In genomic region chr18:48445540-48445939, GRCh38 we compare ENCODE assay signal across 7 cellular contexts. TPM values are rescaled to one million over a fixed set of nuclear protein-coding genes. Genes with fewer than 3 reads are reported as not detected.
DNase-seq lines count a peak whose midpoint lies in the region; ATAC-seq, FAIRE-seq and TF ChIP-seq lines count a peak whose summit lies in the region.

No MANE protein-coding gene starts in this region.

- H3K56ac ChIP-seq in mesendoderm (ENCODE audit: low read length), result no peak overlapping the region

- peaks cover 51% of the 10 kb centered on the region for H3K27me3 Mint-ChIP-seq in activated CD4-positive, alpha-beta T cell treated with anti-CD3 and anti-CD28 coated beads, Interleukin-2, amount 10 ng/mL, durations not matched to agents 24 days and 14 days

- H3K79me2 ChIP-seq in mesendoderm (ENCODE audit: control insufficient read depth, insufficient read depth, low read length), result no peaks in the 10 kb centered on the region

- no peak overlapping the region for H3K27ac ChIP-seq in dorsolateral prefrontal cortex
- H3K27ac ChIP-seq in mesendoderm (ENCODE audit: low read depth, low read length), result no peak overlapping the region

- H3K4me1 Mint-ChIP-seq in activated CD4-positive, alpha-beta T cell treated with anti-CD3 and anti-CD28 coated beads, Interleukin-2, amount 10 ng/mL, durations not matched to agents 24 days and 14 days, result peaks cover 4% of the 10 kb centered on the region

- no peak overlapping the region for H4K5ac ChIP-seq in mesendoderm (ENCODE audit: low read length)

- H3K9me3 Mint-ChIP-seq in activated CD4-positive, alpha-beta T cell treated with anti-CD3 and anti-CD28 coated beads, Interleukin-2, amount 10 ng/mL, durations not matched to agents 24 days and 14 days, result no peaks in the 10 kb centered on the region

- H3K9ac ChIP-seq in mesendoderm (ENCODE audit: low read length), result no peak overlapping the region

- peak; percentile 43 to 92 (median 82) for TF ChIP-seq CTCF in dorsolateral prefrontal cortex (IDR thresholded peaks at IDR 0.05 in 54 of 56, conservative IDR thresholded peaks at IDR 0.05 in 2 of 56; ENCODE audit: low read depth in 1 of 56, partially characterized antibody in 56 of 56)

- no peak overlapping the region for H4K8ac ChIP-seq in mesendoderm (ENCODE audit: low read depth, low read length)

- no peak overlapping the region for H2BK5ac ChIP-seq in mesendoderm (ENCODE audit: low read length)

- peak; percentile 94 for FAIRE-seq in GM12892 (lab: Jason Lieb, UNC)

- intact Hi-C loops in activated CD4-positive, alpha-beta T cell treated with anti-CD3 and anti-CD28 coated beads, Interleukin-2, amount 10 ng/mL, durations not matched to agents 24 days and 14 days (cut with micrococcal nuclease), result loop anchor here (1.0 to 5.0 kb wide), 2 partner anchors 20 to 218 kb away; no protein-coding TSS in a partner anchor
- intact Hi-C loops in dorsolateral prefrontal cortex (cut with DNase I), result loop anchor here (5.0 to 10.0 kb wide), 3 partner anchors 148 to 671 kb away; no protein-coding TSS in a partner anchor

- TF ChIP-seq POLR2A in GM12892 (IDR thresholded peaks at IDR 0.05; ENCODE audit: low read depth, low read length), result no peak

- H3K27ac Mint-ChIP-seq in activated CD4-positive, alpha-beta T cell treated with anti-CD3 and anti-CD28 coated beads, Interleukin-2, amount 10 ng/mL, durations not matched to agents 24 days and 14 days, result no peak overlapping the region

- no peaks in the 10 kb centered on the region for H3K79me1 ChIP-seq in mesendoderm (ENCODE audit: low read length)

- H3K4me3 ChIP-seq in dorsolateral prefrontal cortex (no peak overlapping the region), mesendoderm (ENCODE audit: low read length) (no peak overlapping the region)

- no peak overlapping the region for H3K4me2 ChIP-seq in mesendoderm (ENCODE audit: low read length)

- H3K36me3 Mint-ChIP-seq in activated CD4-positive, alpha-beta T cell treated with anti-CD3 and anti-CD28 coated beads, Interleukin-2, amount 10 ng/mL, durations not matched to agents 24 days and 14 days (ENCODE audit: low read depth), result no peaks in the 10 kb centered on the region

- H3K18ac ChIP-seq in mesendoderm (ENCODE audit: low read length), result no peak overlapping the region

- no peak overlapping the region for H2BK15ac ChIP-seq in mesendoderm (replicated peaks; ENCODE audit: low read depth)

- no peak overlapping the region for H3K4me3 Mint-ChIP-seq in activated CD4-positive, alpha-beta T cell treated with anti-CD3 and anti-CD28 coated beads, Interleukin-2, amount 10 ng/mL, durations not matched to agents 24 days and 14 days

- no peaks in the 10 kb centered on the region for H3K4me1 ChIP-seq in mesendoderm (ENCODE audit: control insufficient read depth, low read depth, low read length)

- H3K36me3 ChIP-seq in mesendoderm (ENCODE audit: control insufficient read depth, insufficient read depth, low read length), result no peaks in the 10 kb centered on the region

- peak; percentile 51 for ATAC-seq in HG03378 (IDR thresholded peaks at IDR 0.05; ENCODE audit: unreplicated experiment)

- H3K23ac ChIP-seq in mesendoderm (ENCODE audit: low read length), result no peak overlapping the region

- no CpG with 5 or more reads among the region's 3 CpGs for WGBS in mesendoderm (ENCODE audit: extremely low coverage, insufficient coverage, low lambda C conversion rate)

- H2BK120ac ChIP-seq in mesendoderm (ENCODE audit: low read depth, low read length), result no peak overlapping the region

- no peaks in the 10 kb centered on the region for H3K27me3 ChIP-seq in dorsolateral prefrontal cortex
- no peaks in the 10 kb centered on the region for H3K27me3 ChIP-seq in mesendoderm (ENCODE audit: insufficient read depth, low read length, poor library complexity)

- H3K4ac ChIP-seq in mesendoderm (ENCODE audit: low read depth, low read length), result no peak overlapping the region

- DNase-seq in GM12892 (ENCODE audit: insufficient read length) (peak; percentile 34), NCI-H526 treated with DMSO at 0.1 percent for 48 hours (lab: John Stamatoyannopoulos, UW) (peak; percentile 57), dorsolateral prefrontal cortex (peak in 9 of 10 donors; percentile 46 to 72 (median 62)), mesendoderm (peak; percentile 89)
- peak; percentile 92 for DNase-seq in activated CD4-positive, alpha-beta T cell treated with anti-CD3 and anti-CD28 coated beads, Interleukin-2, amount 10 ng/mL, durations not matched to agents 24 days and 14 days
- peak; percentile 19 to 44 for DNase-seq in stimulated activated CD8-positive, alpha-beta memory T cell treated with anti-CD3 and anti-CD28 coated beads, Interleukin-2, amount 100 ng/mL, for 1 hour (ENCODE audit: low read depth in 2 of 2)

- H2AK5ac ChIP-seq in mesendoderm (ENCODE audit: low read length), result no peak overlapping the region

RNA-seq across cellular contexts. Expression of gene ZBTB7C, which starts 36.4 kb away (rescaled TPM):
- polyA plus RNA-seq in GM12892 (2012; ENCODE audit: missing spikeins), result not detected
- 0.56 and 0.64 TPM in 2 replicates for total RNA-seq in activated CD4-positive, alpha-beta T cell treated with anti-CD3 and anti-CD28 coated beads, Interleukin-2, amount 10 ng/mL, durations not matched to agents 24 days and 14 days
- total RNA-seq in dorsolateral prefrontal cortex, result 10 to 100 TPM in 89 of 120 experiments, 1 to 10 TPM in 31; 3.6 to 26.2 (median 12.3) TPM
- 0.22 TPM for polyA plus RNA-seq in mesendoderm (2013, experiment 1 of 2)
- polyA plus RNA-seq in mesendoderm (2013, experiment 2 of 2), result 0.14 TPM

Comparison
In these comparisons a context has a peak if more than half of its experiments do, and no peak if none do; other contexts are left out.
1. DNase-seq: peak in every context shown above with its lines; median percentile 92 in activated CD4-positive, alpha-beta T cell treated with anti-CD3 and anti-CD28 coated beads, Interleukin-2, amount 10 ng/mL, durations not matched to agents 24 days and 14 days; 89 in mesendoderm; 62 in dorsolateral prefrontal cortex; 57 in NCI-H526 treated with DMSO at 0.1 percent for 48 hours; 34 in GM12892; 32 in stimulated activated CD8-positive, alpha-beta memory T cell treated with anti-CD3 and anti-CD28 coated beads, Interleukin-2, amount 100 ng/mL, for 1 hour.